Comparison of ENCODE assay signal across 8 cellular contexts in genomic region chr21:44301093-44301492, GRCh38. TPM values are rescaled to one million over a fixed set of nuclear protein-coding genes. Genes with fewer than 3 reads are reported as not detected.
A peak's percentile ranks its signal among the peaks of the same experiment; 100 is the strongest.
DNase-seq lines count a peak whose midpoint lies in the region; ATAC-seq and TF ChIP-seq lines count a peak whose summit lies in the region.

No MANE protein-coding gene starts in this region.

- peaks cover 6% of the 10 kb centered on the region for H3K27me3 Mint-ChIP-seq in brain

- H3K27ac ChIP-seq in heart left ventricle (peak overlapping the region in 10 of 12 donors; percentile 84 to 97 (median 92)), mesodermal cell (ENCODE audit: low read depth, low read length, severe bottlenecking) (no peak overlapping the region), upper lobe of left lung (peak overlapping the region; percentile 86 to 98 (median 96))

- no peak for TF ChIP-seq POLR2A in heart left ventricle (IDR thresholded peaks at IDR 0.05)
- no peak for TF ChIP-seq POLR2A in upper lobe of left lung (IDR thresholded peaks at IDR 0.05)

- H3K9me3 ChIP-seq in heart left ventricle (no peaks in the 10 kb centered on the region), mesodermal cell (ENCODE audit: control insufficient read depth, low read length) (no peaks in the 10 kb centered on the region), upper lobe of left lung (no peaks in the 10 kb centered on the region)

- H3K4me1 ChIP-seq in heart left ventricle (peaks cover 6 to 73% (median 56%) of the 10 kb centered on the region in 12 donors), mesodermal cell (ENCODE audit: control insufficient read depth, insufficient read depth, low read length, poor library complexity, severe bottlenecking) (peaks cover 8% of the 10 kb centered on the region), upper lobe of left lung (peaks cover 58 to 76% (median 62%) of the 10 kb centered on the region in 4 donors)

- ATAC-seq in heart left ventricle: no peak
- ATAC-seq in left cardiac atrium: no peak
- ATAC-seq in upper lobe of left lung (ENCODE audit: low FRiP score in 2 of 2): no peak
- ATAC-seq in activated CD4-positive, CD25-positive, alpha-beta regulatory T cell treated with anti-CD3 and anti-CD28 coated beads, Interleukin-2, amount 50 U/mL, for 24 hours: no peak

- no peak for TF ChIP-seq EP300 in upper lobe of left lung (IDR thresholded peaks at IDR 0.05)

- H3K4me1 Mint-ChIP-seq in brain: peaks cover 66% of the 10 kb centered on the region

- no peaks in the 10 kb centered on the region for H3K36me3 Mint-ChIP-seq in brain

- H3K9me3 Mint-ChIP-seq in brain: peaks cover 0 to 5% (median 0%) of the 10 kb centered on the region in 5 experiments

- WGBS in heart left ventricle, 4 donors: 61 to 71% (median 66%) methylated on average over 11 to 12 of the region's 12 CpGs
- WGBS in mesodermal cell (ENCODE audit: insufficient coverage in 2 of 2), 2 experiments: 86 to 94% methylated on average over 9 to 10 of the region's 12 CpGs
- WGBS in upper lobe of left lung, 2 donors: 67 to 70% methylated on average over 5 to 12 of the region's 12 CpGs

- H3K36me3 ChIP-seq in heart left ventricle: peaks cover 0 to 5% (median 0%) of the 10 kb centered on the region in 9 donors
- no peaks in the 10 kb centered on the region for H3K36me3 ChIP-seq in mesodermal cell (ENCODE audit: control insufficient read depth, insufficient read depth, low read length)
- no peaks in the 10 kb centered on the region for H3K36me3 ChIP-seq in upper lobe of left lung

- H3K27ac Mint-ChIP-seq in brain: peak overlapping the region; percentile 38 to 91 (median 87)

- H3K27me3 ChIP-seq in heart left ventricle (no peaks in the 10 kb centered on the region), upper lobe of left lung (no peaks in the 10 kb centered on the region)

- no peak for TF ChIP-seq CTCF in heart left ventricle (IDR thresholded peaks at IDR 0.05)
- TF ChIP-seq CTCF in brain (conservative IDR thresholded peaks at IDR 0.05): no peak
- TF ChIP-seq CTCF in upper lobe of left lung (IDR thresholded peaks at IDR 0.05): no peak

- H3K4me3 Mint-ChIP-seq in brain: peak overlapping the region; percentile 85 to 88 (median 86)

- peak overlapping the region; percentile 61 to 96 (median 83) for H3K4me3 ChIP-seq in heart left ventricle
- H3K4me3 ChIP-seq in mesodermal cell (ENCODE audit: extremely low read depth, insufficient read depth, low read length, poor library complexity, severe bottlenecking): peak overlapping the region; percentile 69
- peak overlapping the region; percentile 81 to 100 (median 94) for H3K4me3 ChIP-seq in upper lobe of left lung

- DNase-seq in heart left ventricle (no peak), left cardiac atrium (no peak), upper lobe of left lung (peak in 1 of 2 donors; percentile 59), SW480 (ENCODE audit: low spot score) (no peak), NCI-H2196 (lab: John Stamatoyannopoulos, UW; ENCODE audit: unreplicated experiment) (no peak)

- intact Hi-C loops in heart left ventricle (cut with DNase I) (loop anchor here in 3 of 10 donors (10.0 kb wide), 4 partner anchors 246 to 506 kb away; no protein-coding TSS in a partner anchor), left cardiac atrium (cut with DNase I) (no loop called here)

RNA-seq across cellular contexts. Expression of gene PFKL, which starts 1.2 kb away (rescaled TPM):
- 10 to 100 TPM; 36.9 to 85.1 (median 46.1) TPM for total RNA-seq in heart left ventricle
- 10 to 100 TPM; 34.0 to 61.6 TPM for polyA plus RNA-seq in heart left ventricle
- total RNA-seq in left cardiac atrium: 10 to 100 TPM; 58.8 to 67.2 TPM
- 149 TPM for polyA plus RNA-seq in brain (ENCODE audit: insufficient read depth, low read depth, low replicate concordance)
- 78.6 TPM for polyA plus RNA-seq in mesodermal cell (2013, experiment 1 of 2)
- 67.2 TPM for polyA plus RNA-seq in mesodermal cell (2013, experiment 2 of 2)
- 100 to 1,000 TPM in 5 of 6 donors, 10 to 100 TPM in 1; 69.8 to 157 (median 135) TPM for total RNA-seq in upper lobe of left lung

RNA-seq across cellular contexts. Expression of gene AIRE, which starts 15.4 kb away (rescaled TPM):
- total RNA-seq in heart left ventricle (under 1 TPM in 2 of 9 donors, not detected in 7; 0.16 to 0.21 TPM), left cardiac atrium (under 1 TPM in 1 of 2 donors, not detected in 1; 0.08 TPM), upper lobe of left lung (not detected)
- polyA plus RNA-seq in heart left ventricle (under 1 TPM in 1 of 2 donors, not detected in 1; 0.03 TPM), brain (ENCODE audit: insufficient read depth, low read depth, low replicate concordance) (not detected)
- 0.29 TPM for polyA plus RNA-seq in mesodermal cell (2013, experiment 1 of 2)
- 0.40 TPM for polyA plus RNA-seq in mesodermal cell (2013, experiment 2 of 2)

RNA-seq across cellular contexts. Expression of gene CFAP410, which starts 38.1 kb away (rescaled TPM):
- total RNA-seq in heart left ventricle (10 to 100 TPM; 10.4 to 31.6 (median 15.3) TPM), left cardiac atrium (10 to 100 TPM; 16.4 to 21.8 TPM), upper lobe of left lung (10 to 100 TPM; 34.4 to 85.9 (median 48.4) TPM)
- polyA plus RNA-seq in heart left ventricle (10 to 100 TPM; 18.6 to 20.3 TPM), brain (ENCODE audit: insufficient read depth, low read depth, low replicate concordance) (38.3 TPM)
- 15.3 TPM for polyA plus RNA-seq in mesodermal cell (2013, experiment 1 of 2)
- 10.8 TPM for polyA plus RNA-seq in mesodermal cell (2013, experiment 2 of 2)

RNA-seq across cellular contexts. Expression of gene DNMT3L, which starts 39.4 kb away (rescaled TPM):
- total RNA-seq in heart left ventricle (not detected), left cardiac atrium (not detected), upper lobe of left lung (not detected)
- polyA plus RNA-seq in heart left ventricle (not detected), brain (ENCODE audit: insufficient read depth, low read depth, low replicate concordance) (not detected)
- not detected for polyA plus RNA-seq in mesodermal cell (2013, experiment 1 of 2)
- polyA plus RNA-seq in mesodermal cell (2013, experiment 2 of 2): not detected

RNA-seq across cellular contexts. Expression of gene TRPM2, which starts 52.3 kb away (rescaled TPM):
- 10 to 100 TPM in 1 of 9 donors, 1 to 10 TPM in 4, under 1 TPM in 4; 0.66 to 20.5 (median 1.2) TPM for total RNA-seq in heart left ventricle
- polyA plus RNA-seq in heart left ventricle: 1 to 10 TPM in 1 of 2 donors, under 1 TPM in 1; 0.91 to 1.2 TPM
- total RNA-seq in left cardiac atrium: 1 to 10 TPM; 2.9 to 5.1 TPM
- polyA plus RNA-seq in brain (ENCODE audit: insufficient read depth, low read depth, low replicate concordance): 8.1 TPM
- polyA plus RNA-seq in mesodermal cell (2013, experiment 1 of 2): not detected
- not detected for polyA plus RNA-seq in mesodermal cell (2013, experiment 2 of 2)
- total RNA-seq in upper lobe of left lung: 10 to 100 TPM in 4 of 6 donors, 1 to 10 TPM in 2; 2.2 to 37.7 (median 12.7) TPM
